ENCODE assay signal across 10 cellular contexts in genomic region chr4:155207534-155208257, GRCh38. TPM values are rescaled to one million over a fixed set of nuclear protein-coding genes. Genes with fewer than 3 reads are reported as not detected.
DNase-seq lines count a peak whose midpoint lies in the region; ATAC-seq and TF ChIP-seq lines count a peak whose summit lies in the region.
"Had no signal": no experiment of that assay in that cellular context is flagged by ENCODE, and none has a peak within 500 bp of the region (broad histone marks: within the 10 kb centered on the region; RNA-seq: fewer than 3 reads in every experiment).

No MANE protein-coding gene starts in this region.

- H3K4me3 ChIP-seq in MG63 (no peak overlapping the region), cardiac fibroblast (replicated peaks in 1 of 2; ENCODE audit: low read depth in 2 of 2, low read length in 2 of 2) (peak overlapping the region; percentile 25 to 34), suprapubic skin (peak overlapping the region; percentile 34)

- H3K4me1 ChIP-seq in suprapubic skin, result peaks cover 15% of the 10 kb centered on the region

- no peak for TF ChIP-seq EP300 in suprapubic skin (IDR thresholded peaks at IDR 0.05)

- H3K36me3 ChIP-seq in MG63, result no peaks in the 10 kb centered on the region
- H3K36me3 ChIP-seq in suprapubic skin, result no peaks in the 10 kb centered on the region

- CTCF ChIA-PET in GM10248 (lab: Yijun Ruan, JAX), result no interaction called here

- TF ChIP-seq CTCF in cardiac fibroblast (IDR thresholded peaks at IDR 0.05; ENCODE audit: low read depth, low read length) (no peak), suprapubic skin (IDR thresholded peaks at IDR 0.05) (no peak), GM10248 (IDR thresholded peaks at IDR 0.05; ENCODE audit: control extremely low read depth, extremely low read depth, low read depth, missing control alignments) (no peak)

- ATAC-seq in left lobe of liver, result peak; percentile 37
- ATAC-seq: HCT116 had no signal

- 4% methylated on average over 21 of the region's 26 CpGs for WGBS in suprapubic skin

- H3K27ac ChIP-seq in suprapubic skin, result no peak overlapping the region

- H3K9me3 ChIP-seq in MG63, result no peaks in the 10 kb centered on the region
- H3K9me3 ChIP-seq in suprapubic skin, result no peaks in the 10 kb centered on the region

- no peak for TF ChIP-seq POLR2A in suprapubic skin (IDR thresholded peaks at IDR 0.05)

- peaks cover 19% of the 10 kb centered on the region for H3K27me3 ChIP-seq in MG63
- peaks cover 44% of the 10 kb centered on the region for H3K27me3 ChIP-seq in suprapubic skin

- peak; percentile 15 for DNase-seq in MG63
- DNase-seq in cardiac fibroblast (ENCODE audit: low read depth in 2 of 2), result peak in 1 of 2 donors; percentile 16
- DNase-seq in left lobe of liver (ENCODE audit: low spot score), result no peak
- DNase-seq in suprapubic skin (ENCODE audit: low spot score in 2 of 2), result no peak
- no peak for DNase-seq in 8988T
- DNase-seq in GM10248 (ENCODE audit: extremely low spot score), result no peak
- DNase-seq in RPMI8226, result no peak
- DNase-seq: activated CD4-positive, alpha-beta T cell treated with anti-CD3 and anti-CD28 coated beads for 48 hours; stimulated activated CD4-positive, alpha-beta T cell treated with anti-CD3 and anti-CD28 coated beads, Interleukin-4, amount 100 ng/mL, for 24 hours had no signal

- POLR2A ChIA-PET in GM10248 (lab: Yijun Ruan, JAX), result no interaction called here

RNA-seq across cellular contexts. Expression of gene NPY2R, which starts 0.7 kb away (rescaled TPM):
- total RNA-seq in MG63 (2014; rRNA removed; shearing (Covaris generic); ENCODE audit: low replicate concordance), result not detected in 2 replicates
- total RNA-seq in left lobe of liver (not detected), suprapubic skin (1 to 10 TPM in 1 of 4 donors, under 1 TPM in 1, not detected in 2; 0.65 to 1.1 TPM)
